Comparison of ENCODE assay signal across 20 cellular contexts in the genomic region with DNA sequence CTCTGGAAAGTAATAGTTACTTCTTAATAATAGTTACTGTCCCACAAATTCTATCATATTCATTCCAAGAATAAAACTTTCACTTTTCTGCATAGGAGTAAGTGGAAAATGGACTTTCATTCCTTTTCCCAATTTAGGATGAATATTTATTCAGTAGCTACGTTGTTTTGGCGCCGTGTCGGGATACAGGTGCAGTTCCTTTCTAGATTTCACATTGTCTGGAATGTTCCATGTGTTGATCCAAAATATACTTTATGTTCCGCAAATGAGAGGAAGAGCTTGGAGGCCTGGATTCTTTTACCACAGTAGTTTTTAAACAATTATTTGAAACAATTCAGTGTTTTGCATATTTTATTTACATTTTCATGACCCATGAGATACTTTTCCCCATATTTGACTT. TPM values are rescaled to one million over a fixed set of nuclear protein-coding genes. Genes with fewer than 3 reads are reported as not detected.
A peak's percentile ranks its signal among the peaks of the same experiment; 100 is the strongest.
DNase-seq lines count a peak whose midpoint lies in the region; ATAC-seq and TF ChIP-seq lines count a peak whose summit lies in the region.
"Had no signal": no experiment of that assay in that cellular context is flagged by ENCODE, and none has a peak within 500 bp of the region (broad histone marks: within the 10 kb centered on the region; RNA-seq: fewer than 3 reads in every experiment).

No MANE protein-coding gene starts in this region.

- H3K27ac ChIP-seq in mammary epithelial cell (ENCODE audit: insufficient read depth, low read depth, low read length) (no peak overlapping the region), HEK293 (ENCODE audit: extremely low read depth, low read depth, low read length) (no peak overlapping the region), neural progenitor cell (no peak overlapping the region)
- no peak overlapping the region for H3K27ac ChIP-seq in CD8-positive, alpha-beta T cell (ENCODE audit: low read depth, low read length)
- H3K27ac ChIP-seq: 22Rv1; BLaER1 treated with 17β-estradiol and CSF1 and Interleukin-3, amounts not matched to agents 10 nM and 100 nM had no signal

- H3K4me1 Mint-ChIP-seq in MCF 10A (ENCODE audit: insufficient read depth, unreplicated experiment) (peaks cover 19% of the 10 kb centered on the region), neural progenitor cell (no peaks in the 10 kb centered on the region)
- no peaks in the 10 kb centered on the region for H3K4me1 Mint-ChIP-seq in activated T-cell treated with anti-CD3 and anti-CD28 coated beads, Interleukin-2, amount 50 U/mL, for 24 hours (ENCODE audit: low read depth)
- no peaks in the 10 kb centered on the region for H3K4me1 Mint-ChIP-seq in CD8-positive, alpha-beta T cell (ENCODE audit: low read depth)
- H3K4me1 Mint-ChIP-seq: GM23338, H9 had no signal

- 89% methylated on average over 5 of the region's 5 CpGs for WGBS in mammary epithelial cell (ENCODE audit: low coverage, missing lambda C conversion rate)

- POLR2A ChIA-PET in MCF 10A (lab: Yijun Ruan, JAX), result interaction anchor here (1.1 kb wide), 1 partner anchor 26 kb away, joined by 4 read pairs; no protein-coding TSS in a partner anchor
- POLR2A ChIA-PET in HEK293 (lab: Yijun Ruan, JAX), result no interaction called here
- POLR2A ChIA-PET in CD8-positive, alpha-beta T cell (lab: Charles Lee), result no interaction called here

- no peaks in the 10 kb centered on the region for H4K20me1 ChIP-seq in mammary epithelial cell (ENCODE audit: insufficient read depth, low read length)
- no peaks in the 10 kb centered on the region for H4K20me1 ChIP-seq in neural progenitor cell (ENCODE audit: low read depth)
- H4K20me1 ChIP-seq: BLaER1 treated with 17β-estradiol and CSF1 and Interleukin-3, amounts not matched to agents 10 nM and 100 nM had no signal

- H3K79me2 ChIP-seq in mammary epithelial cell (ENCODE audit: insufficient read depth, low read length) (no peaks in the 10 kb centered on the region), neural progenitor cell (ENCODE audit: low read depth) (no peaks in the 10 kb centered on the region)

- H3K36me3 ChIP-seq in mammary epithelial cell (ENCODE audit: insufficient read depth, low read length) (no peaks in the 10 kb centered on the region), HEK293 (ENCODE audit: control insufficient read depth in 2 of 2, insufficient read depth in 1 of 2, low read length in 2 of 2) (no peaks in the 10 kb centered on the region; a peak in 1 of 3 replicates), adipocyte (ENCODE audit: control insufficient read depth, insufficient read depth, low read length, severe bottlenecking) (no peaks in the 10 kb centered on the region), neural progenitor cell (no peaks in the 10 kb centered on the region)
- H3K36me3 ChIP-seq in CD8-positive, alpha-beta T cell (ENCODE audit: insufficient read depth, low read length), result no peaks in the 10 kb centered on the region
- H3K36me3 ChIP-seq: BE2C; BLaER1 treated with 17β-estradiol and CSF1 and Interleukin-3, amounts not matched to agents 10 nM and 100 nM had no signal

- no peak for DNase-seq in MCF 10A (ENCODE audit: unreplicated experiment)
- no peak for DNase-seq in mammary epithelial cell
- no peak for DNase-seq in adipocyte (ENCODE audit: low read depth)
- DNase-seq in neural progenitor cell (ENCODE audit: low spot score), result no peak
- DNase-seq in NK-92 (lab: John Stamatoyannopoulos, UW; ENCODE audit: unreplicated experiment), result no peak
- no peak for DNase-seq in activated T-cell treated with anti-CD3 and anti-CD28 coated beads, Interleukin-2, amount 50 U/mL, for 24 hours
- DNase-seq in CD8-positive, alpha-beta T cell, result no peak
- DNase-seq: ACHN; BE2C; Caco-2; CD4-positive, alpha-beta memory T cell; DMS153; DND-41; H9; HFFc6 had no signal

- H3K4me3 ChIP-seq in mammary epithelial cell (replicated peaks in 1 of 3; ENCODE audit: insufficient read depth in 1 of 3, low read depth in 2 of 3, low read length in 3 of 3) (no peak overlapping the region), HEK293 (ENCODE audit: low read depth, low read length) (no peak overlapping the region), adipocyte (ENCODE audit: low read length) (peak overlapping the region; percentile 32), neural progenitor cell (no peak overlapping the region)
- no peak overlapping the region for H3K4me3 ChIP-seq in CD8-positive, alpha-beta T cell (ENCODE audit: low read depth, low read length)
- H3K4me3 ChIP-seq: BLaER1 treated with 17β-estradiol and CSF1 and Interleukin-3, amounts not matched to agents 10 nM and 100 nM; GM23338 had no signal

- CTCF ChIA-PET in MCF 10A (lab: Yijun Ruan, JAX) (interaction anchor here (0.6 kb wide), 1 partner anchor 521 kb away, joined by 3 read pairs; no protein-coding TSS in a partner anchor), mammary epithelial cell (lab: Charles Lee; ENCODE audit: low non-redundant PET) (no interaction called here), HEK293 (lab: Yijun Ruan, JAX) (no interaction called here)
- CTCF ChIA-PET in CD8-positive, alpha-beta T cell (lab: Charles Lee), result no interaction called here

- H3K36me3 Mint-ChIP-seq in MCF 10A (ENCODE audit: insufficient read depth, unreplicated experiment) (no peaks in the 10 kb centered on the region), neural progenitor cell (no peaks in the 10 kb centered on the region)
- no peaks in the 10 kb centered on the region for H3K36me3 Mint-ChIP-seq in activated T-cell treated with anti-CD3 and anti-CD28 coated beads, Interleukin-2, amount 50 U/mL, for 24 hours (ENCODE audit: low read depth)
- H3K36me3 Mint-ChIP-seq in CD8-positive, alpha-beta T cell, result no peaks in the 10 kb centered on the region
- H3K36me3 Mint-ChIP-seq: CD4-positive, alpha-beta memory T cell had no signal

- H3K9me3 ChIP-seq in mammary epithelial cell (replicated peaks; ENCODE audit: insufficient read depth, low read length) (no peaks in the 10 kb centered on the region), HEK293 (ENCODE audit: control insufficient read depth, insufficient read depth, low read depth, low read length) (no peaks in the 10 kb centered on the region), adipocyte (ENCODE audit: control insufficient read depth, low read length) (no peaks in the 10 kb centered on the region), neural progenitor cell (ENCODE audit: low read depth) (no peaks in the 10 kb centered on the region)
- no peaks in the 10 kb centered on the region for H3K9me3 ChIP-seq in CD8-positive, alpha-beta T cell (ENCODE audit: low read length)
- H3K9me3 ChIP-seq: BE2C; BLaER1 treated with 17β-estradiol and CSF1 and Interleukin-3, amounts not matched to agents 10 nM and 100 nM; Caco-2 had no signal

- H3K4me1 ChIP-seq in mammary epithelial cell (ENCODE audit: insufficient read depth, low read length), result no peaks in the 10 kb centered on the region
- 0 out of 2 replicates have a peak, but pooled peaks cover 2% of the 10 kb centered on the region for H3K4me1 ChIP-seq in HEK293 (ENCODE audit: control insufficient read depth, insufficient read depth, low read length)
- peaks cover 45% of the 10 kb centered on the region for H3K4me1 ChIP-seq in adipocyte (ENCODE audit: control insufficient read depth, insufficient read depth, low read length)
- no peaks in the 10 kb centered on the region for H3K4me1 ChIP-seq in neural progenitor cell
- no peaks in the 10 kb centered on the region for H3K4me1 ChIP-seq in CD8-positive, alpha-beta T cell (ENCODE audit: insufficient read depth, low read length)
- H3K4me1 ChIP-seq: BE2C, Caco-2 had no signal

- H3K27me3 Mint-ChIP-seq in MCF 10A (ENCODE audit: insufficient read depth, unreplicated experiment), result no peaks in the 10 kb centered on the region
- no peaks in the 10 kb centered on the region for H3K27me3 Mint-ChIP-seq in neural progenitor cell (ENCODE audit: insufficient read depth, low read depth)
- peaks cover 18% of the 10 kb centered on the region for H3K27me3 Mint-ChIP-seq in activated T-cell treated with anti-CD3 and anti-CD28 coated beads, Interleukin-2, amount 50 U/mL, for 24 hours
- no peaks in the 10 kb centered on the region for H3K27me3 Mint-ChIP-seq in CD8-positive, alpha-beta T cell (ENCODE audit: low read depth)

- no peaks in the 10 kb centered on the region for H3F3A ChIP-seq in neural progenitor cell (ENCODE audit: low read depth)

- intact Hi-C loops in MCF 10A (cut with micrococcal nuclease) (no loop called here), mammary epithelial cell (cut with micrococcal nuclease) (no loop called here)
- intact Hi-C loops in CD8-positive, alpha-beta T cell (cut with DNase I, micrococcal nuclease), result no loop called here

- H3K4me3 Mint-ChIP-seq in MCF 10A (ENCODE audit: unreplicated experiment) (no peak overlapping the region), neural progenitor cell (no peak overlapping the region)
- H3K4me3 Mint-ChIP-seq in activated T-cell treated with anti-CD3 and anti-CD28 coated beads, Interleukin-2, amount 50 U/mL, for 24 hours, result no peak overlapping the region
- no peak overlapping the region for H3K4me3 Mint-ChIP-seq in CD8-positive, alpha-beta T cell
- H3K4me3 Mint-ChIP-seq: CD4-positive, alpha-beta memory T cell; GM23338; H9; HFFc6 had no signal

- H3K9ac ChIP-seq in mammary epithelial cell (ENCODE audit: insufficient read depth, low read length) (no peak overlapping the region), adipocyte (ENCODE audit: low read length) (peak overlapping the region; percentile 71), neural progenitor cell (peak overlapping the region; percentile 16)
- H3K9ac ChIP-seq: BLaER1 treated with 17β-estradiol and CSF1 and Interleukin-3, amounts not matched to agents 10 nM and 100 nM had no signal

- no peak for ATAC-seq in CD8-positive, alpha-beta T cell
- ATAC-seq: GM23338, HCT116 had no signal

- no peak for TF ChIP-seq CTCF in MCF 10A (IDR thresholded peaks at IDR 0.05; ENCODE audit: unreplicated experiment)
- no peak for TF ChIP-seq CTCF in mammary epithelial cell (conservative IDR thresholded peaks at IDR 0.05 in 1 of 2, IDR thresholded peaks at IDR 0.05 in 1 of 2; ENCODE audit: extremely low read depth in 1 of 2, insufficient read depth in 1 of 2, low read depth in 1 of 2, low read length in 2 of 2)
- no peak for TF ChIP-seq CTCF in HEK293 (tag by site-specific recombination; IDR thresholded peaks at IDR 0.05)
- TF ChIP-seq CTCF in neural progenitor cell (IDR thresholded peaks at IDR 0.05), result no peak
- no peak for TF ChIP-seq CTCF in CD8-positive, alpha-beta T cell (IDR thresholded peaks at IDR 0.05)

- H3K27me3 ChIP-seq in mammary epithelial cell (ENCODE audit: insufficient read depth, low read length), result no peaks in the 10 kb centered on the region
- H3K27me3 ChIP-seq in adipocyte (replicated peaks; ENCODE audit: control insufficient read depth, insufficient read depth, low read length), result no peaks in the 10 kb centered on the region
- H3K27me3 ChIP-seq in neural progenitor cell, result no peaks in the 10 kb centered on the region
- no peaks in the 10 kb centered on the region for H3K27me3 ChIP-seq in CD8-positive, alpha-beta T cell (ENCODE audit: insufficient read depth, low read length)
- H3K27me3 ChIP-seq: BE2C; BLaER1 treated with 17β-estradiol and CSF1 and Interleukin-3, amounts not matched to agents 10 nM and 100 nM had no signal

- in situ Hi-C loops in mammary epithelial cell (cut with MboI; ENCODE audit: low sequenced_read_pairs in 2 of 2), result no loop called here

- peak overlapping the region; percentile 26 for H3K27ac Mint-ChIP-seq in MCF 10A (ENCODE audit: low read depth, unreplicated experiment)
- H3K27ac Mint-ChIP-seq in neural progenitor cell, result no peak overlapping the region
- H3K27ac Mint-ChIP-seq in activated T-cell treated with anti-CD3 and anti-CD28 coated beads, Interleukin-2, amount 50 U/mL, for 24 hours, result no peak overlapping the region
- no peak overlapping the region for H3K27ac Mint-ChIP-seq in CD8-positive, alpha-beta T cell
- H3K27ac Mint-ChIP-seq: CD4-positive, alpha-beta memory T cell; GM23338; H9; HFFc6 had no signal

- dilution Hi-C loops in mammary epithelial cell (cut with HindIII; ENCODE audit: low sequenced_read_pairs), result no loop called here

- no peak overlapping the region for H3K4me2 ChIP-seq in mammary epithelial cell (ENCODE audit: insufficient read depth, low read depth, low read length)
- no peak overlapping the region for H3K4me2 ChIP-seq in neural progenitor cell
- H3K4me2 ChIP-seq: GM23338 had no signal

- H3K9me3 Mint-ChIP-seq in MCF 10A (ENCODE audit: unreplicated experiment), result no peaks in the 10 kb centered on the region
- no peaks in the 10 kb centered on the region for H3K9me3 Mint-ChIP-seq in neural progenitor cell
- no peaks in the 10 kb centered on the region for H3K9me3 Mint-ChIP-seq in activated T-cell treated with anti-CD3 and anti-CD28 coated beads, Interleukin-2, amount 50 U/mL, for 24 hours
- H3K9me3 Mint-ChIP-seq in CD8-positive, alpha-beta T cell, result no peaks in the 10 kb centered on the region
- H3K9me3 Mint-ChIP-seq: CD4-positive, alpha-beta memory T cell; GM23338; H9; HFFc6 had no signal

- H2AFZ ChIP-seq in mammary epithelial cell (ENCODE audit: low read depth, low read length), result no peak overlapping the region
- H2AFZ ChIP-seq in neural progenitor cell (replicated peaks), result no peak overlapping the region
- H2AFZ ChIP-seq: GM23338 had no signal

- BruUV-seq in MCF 10A (replicated peaks; lab: Mats Ljungman, UMichigan) (no TSS peak), mammary epithelial cell (replicated peaks; lab: Mats Ljungman, UMichigan) (no TSS peak)

RNA-seq across cellular contexts. Expression of a gene that starts 22.8 kb away (rescaled TPM):
- total RNA-seq in MCF 10A (2022) (7.1 and 12.4 TPM in 2 replicates), mammary epithelial cell (under 1 TPM; 0.17 to 0.54 TPM), neural progenitor cell (ENCODE audit: low replicate concordance) (0.50 TPM in 1 of 2 replicates, not detected in the other)
- 0.45 TPM for polyA plus RNA-seq in mammary epithelial cell
- polyA minus RNA-seq in mammary epithelial cell, result 0.62 TPM
- total RNA-seq in CD8-positive, alpha-beta T cell, result not detected
